Comparison of ENCODE assay signal across 1 cellular context in genomic region chr3:52278510-52279069, GRCh38.
TF ChIP-seq lines count a peak whose summit lies in the region.

TSS of gene WDR82 (minus strand) at chr3:52278649. CDS start at chr3:52278361, 288 bp downstream.

TF ChIP-seq in HepG2, 621 proteins besides CTCF, POLR2A, EP300 and RAD21 (continued from another document and continues in another):
- TF ChIP-seq HMGXB3 (CRISPR knock-in tag; IDR thresholded peaks at IDR 0.05; ENCODE audit: borderline replicate concordance): peak; percentile 70; the same call in 1 of the 2 replicates
- TF ChIP-seq ATRX (CRISPR knock-in tag; IDR thresholded peaks at IDR 0.05; ENCODE audit: borderline replicate concordance): no peak
- no peak for TF ChIP-seq RARG (CRISPR knock-in tag; IDR thresholded peaks at IDR 0.05; ENCODE audit: low read depth)
- peak; percentile 51; the same call in 1 of the 2 replicates for TF ChIP-seq ZNF788 (CRISPR knock-in tag; IDR thresholded peaks at IDR 0.05; ENCODE audit: borderline replicate concordance)
- no peak for TF ChIP-seq GLI4 (CRISPR knock-in tag; IDR thresholded peaks at IDR 0.05; ENCODE audit: borderline replicate concordance)
- no peak for TF ChIP-seq MIER2 (CRISPR knock-in tag; IDR thresholded peaks at IDR 0.05)
- TF ChIP-seq ZNF317 (CRISPR knock-in tag; IDR thresholded peaks at IDR 0.05): peak; percentile 31; the same call in 1 of the 2 replicates
- peak; percentile 54; the same call in 1 of the 2 replicates for TF ChIP-seq ZNF441 (CRISPR knock-in tag; IDR thresholded peaks at IDR 0.05; ENCODE audit: borderline replicate concordance)
- TF ChIP-seq ZBTB7A (CRISPR knock-in tag; IDR thresholded peaks at IDR 0.05): no peak
- no peak for TF ChIP-seq CEBPB (IDR thresholded peaks at IDR 0.05; ENCODE audit: borderline replicate concordance, low read depth, low read length)
- TF ChIP-seq SIN3A (IDR thresholded peaks at IDR 0.05; ENCODE audit: borderline replicate concordance, low read depth, low read length): no peak
- peak; percentile 84; the same call in 1 of the 2 replicates for TF ChIP-seq BRD4 (CRISPR knock-in tag; IDR thresholded peaks at IDR 0.05)
- TF ChIP-seq TBL1XR1 (IDR thresholded peaks at IDR 0.05; ENCODE audit: borderline replicate concordance, low read length, partially characterized antibody): no peak
- no peak for TF ChIP-seq MAX (IDR thresholded peaks at IDR 0.05)
- no peak for TF ChIP-seq ZNF850 (CRISPR knock-in tag; conservative IDR thresholded peaks at IDR 0.05)
- no peak for TF ChIP-seq PLRG1 (conservative IDR thresholded peaks at IDR 0.05)
- no peak for TF ChIP-seq DMTF1 (CRISPR knock-in tag; IDR thresholded peaks at IDR 0.05)
- TF ChIP-seq ESRRA (CRISPR knock-in tag; IDR thresholded peaks at IDR 0.05; ENCODE audit: low read depth): no peak
- TF ChIP-seq FOXO4 (CRISPR knock-in tag; conservative IDR thresholded peaks at IDR 0.05): no peak
- no peak for TF ChIP-seq ZMYM3 (CRISPR knock-in tag; IDR thresholded peaks at IDR 0.05)
- TF ChIP-seq MXD1 (CRISPR knock-in tag; IDR thresholded peaks at IDR 0.05): no peak
- 0 out of 2 replicates have a peak, but pooled peaks have one; percentile 69 for TF ChIP-seq ZNF83 (CRISPR knock-in tag; IDR thresholded peaks at IDR 0.05; ENCODE audit: borderline replicate concordance)
- TF ChIP-seq REPIN1 (CRISPR knock-in tag; IDR thresholded peaks at IDR 0.05; ENCODE audit: borderline replicate concordance, low read depth): peak; percentile 54; the same call in 1 of the 2 replicates
- peak; percentile 45; the same call in 1 of the 2 replicates for TF ChIP-seq ZGPAT (CRISPR knock-in tag; IDR thresholded peaks at IDR 0.05)
- TF ChIP-seq PHF20 (CRISPR knock-in tag; IDR thresholded peaks at IDR 0.05): peak; percentile 69; the same call in 1 of the 2 replicates
- no peak for TF ChIP-seq SETDB1 (CRISPR knock-in tag; IDR thresholded peaks at IDR 0.05; ENCODE audit: borderline replicate concordance)
- TF ChIP-seq FLYWCH1 (CRISPR knock-in tag; IDR thresholded peaks at IDR 0.05): no peak
- TF ChIP-seq PTBP1 (IDR thresholded peaks at IDR 0.05; ENCODE audit: low read depth, low read length, poor library complexity, severe bottlenecking): no peak
- TF ChIP-seq KLF13 (CRISPR knock-in tag; IDR thresholded peaks at IDR 0.05): no peak
- TF ChIP-seq ZNF234 (CRISPR knock-in tag; conservative IDR thresholded peaks at IDR 0.05): no peak
- no peak for TF ChIP-seq CCAR2 (optimal IDR thresholded peaks at IDR 0.05; ENCODE audit: low read depth, low read length)
- no peak for TF ChIP-seq IKZF1 (IDR thresholded peaks at IDR 0.05)
- TF ChIP-seq MED1 (CRISPR knock-in tag; IDR thresholded peaks at IDR 0.05): peak; percentile 53
- no peak for TF ChIP-seq ZNF563 (CRISPR knock-in tag; IDR thresholded peaks at IDR 0.05)
- no peak for TF ChIP-seq ZNF33A (CRISPR knock-in tag; IDR thresholded peaks at IDR 0.05; ENCODE audit: borderline replicate concordance)
- TF ChIP-seq ZNF547 (CRISPR knock-in tag; IDR thresholded peaks at IDR 0.05): no peak
- TF ChIP-seq ZNF577 (CRISPR knock-in tag; IDR thresholded peaks at IDR 0.05; ENCODE audit: borderline replicate concordance, low read depth): no peak
- peak; percentile 67 for TF ChIP-seq ZFX (CRISPR knock-in tag; IDR thresholded peaks at IDR 0.05; ENCODE audit: low read depth)
- TF ChIP-seq PBX3 (CRISPR knock-in tag; IDR thresholded peaks at IDR 0.05; ENCODE audit: borderline replicate concordance): no peak
- peak; percentile 91 for TF ChIP-seq PHF8 (CRISPR knock-in tag; IDR thresholded peaks at IDR 0.05)
- TF ChIP-seq NFRKB (IDR thresholded peaks at IDR 0.05): no peak
- TF ChIP-seq MXD4 (CRISPR knock-in tag; IDR thresholded peaks at IDR 0.05): 0 out of 2 replicates have a peak, but pooled peaks have one; percentile 17
- peak; percentile 76 for TF ChIP-seq NRL (CRISPR knock-in tag; IDR thresholded peaks at IDR 0.05; ENCODE audit: borderline replicate concordance)
- no peak for TF ChIP-seq ELF4 (CRISPR knock-in tag; IDR thresholded peaks at IDR 0.05; ENCODE audit: borderline replicate concordance)
- no peak for TF ChIP-seq MAFK (conservative IDR thresholded peaks at IDR 0.05 in 1 of 2, IDR thresholded peaks at IDR 0.05 in 1 of 2; ENCODE audit: low read length in 2 of 2)
- no peak for TF ChIP-seq ZNF552 (CRISPR knock-in tag; IDR thresholded peaks at IDR 0.05; ENCODE audit: borderline replicate concordance)
- TF ChIP-seq CREM (IDR thresholded peaks at IDR 0.05): no peak; the same call in 1 of the 2 replicates
- TF ChIP-seq CREM (CRISPR knock-in tag; IDR thresholded peaks at IDR 0.05): no peak
- TF ChIP-seq PRDM4 (CRISPR knock-in tag; IDR thresholded peaks at IDR 0.05; ENCODE audit: borderline replicate concordance): no peak
- TF ChIP-seq IRX3 (CRISPR knock-in tag; IDR thresholded peaks at IDR 0.05; ENCODE audit: borderline replicate concordance, low read depth): 0 out of 2 replicates have a peak, but pooled peaks have one; percentile 39
- TF ChIP-seq BHLHE40 (IDR thresholded peaks at IDR 0.05; ENCODE audit: low read length): no peak
- TF ChIP-seq ZFP91 (CRISPR knock-in tag; IDR thresholded peaks at IDR 0.05; ENCODE audit: borderline replicate concordance): no peak; the same call in 1 of the 2 replicates
- TF ChIP-seq ZNF549 (CRISPR knock-in tag; IDR thresholded peaks at IDR 0.05): no peak
- TF ChIP-seq ZNF251 (CRISPR knock-in tag; IDR thresholded peaks at IDR 0.05): no peak
- no peak for TF ChIP-seq ATAD3A (CRISPR knock-in tag; IDR thresholded peaks at IDR 0.05)
- TF ChIP-seq YEATS4 (CRISPR knock-in tag; IDR thresholded peaks at IDR 0.05; ENCODE audit: borderline replicate concordance): peak; percentile 63
- no peak for TF ChIP-seq JDP2 (CRISPR knock-in tag; IDR thresholded peaks at IDR 0.05; ENCODE audit: borderline replicate concordance)
- TF ChIP-seq KLF11 (CRISPR knock-in tag; IDR thresholded peaks at IDR 0.05): 0 out of 2 replicates have a peak, but pooled peaks have one; percentile 8
- TF ChIP-seq ZNF180 (CRISPR knock-in tag; IDR thresholded peaks at IDR 0.05; ENCODE audit: borderline replicate concordance, low read depth): no peak
